30 cellular contexts compared by ENCODE assay signal in the genomic region with DNA sequence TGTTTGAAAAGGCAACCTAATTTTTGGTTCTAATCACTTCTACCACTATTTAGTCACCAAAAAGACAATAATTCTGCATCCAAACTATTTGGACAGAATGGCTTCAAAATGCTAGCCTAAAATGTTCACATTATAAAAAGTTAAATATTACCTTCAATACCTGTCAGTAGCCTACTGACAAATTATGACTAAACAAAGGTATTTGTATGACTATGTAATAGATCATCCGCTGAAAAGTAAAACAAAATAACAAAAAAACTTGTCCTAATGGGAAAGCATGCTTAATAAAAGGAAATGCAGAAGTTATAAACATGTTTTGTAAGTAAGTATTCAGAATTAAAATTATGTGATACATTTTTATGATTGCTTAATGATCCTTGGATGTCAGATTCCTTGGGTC.
"Had no signal": no experiment of that assay in that cellular context is flagged by ENCODE, and none has a peak within 500 bp of the region (broad histone marks: within the 10 kb centered on the region; RNA-seq: fewer than 3 reads in every experiment).

No MANE protein-coding gene starts in this region.

- FAIRE-seq: islet of Langerhans, kidney had no signal

- H3K27ac Mint-ChIP-seq: immature natural killer cell; mesothelial cell of epicardium; naive B cell; natural killer cell; nephron progenitor cell; neural progenitor cell; stimulated activated memory B cell treated with anti-CD40 and anti-IgM and Interleukin-4, amounts not matched to agents 10 μg/mL and 1 μg/mL and 100 μg/mL, for 72 hours; stimulated activated naive CD8-positive, alpha-beta T cell treated with anti-CD3 and anti-CD28 coated beads, Interleukin-15, amount 100 ng/mL, for 72 hours had no signal

- ATAC-seq: natural killer cell; psoas muscle; right lobe of liver; stimulated activated memory B cell treated with anti-CD40 and anti-IgM and Interleukin-4, amounts not matched to agents 10 μg/mL and 1 μg/mL and 100 μg/mL, for 72 hours; stimulated activated naive CD8-positive, alpha-beta T cell treated with anti-CD3 and anti-CD28 coated beads, Interleukin-15, amount 100 ng/mL, for 72 hours had no signal

- H3K4me3 Mint-ChIP-seq: immature natural killer cell; mesothelial cell of epicardium; naive B cell; natural killer cell; nephron progenitor cell; neural progenitor cell; stimulated activated memory B cell treated with anti-CD40 and anti-IgM and Interleukin-4, amounts not matched to agents 10 μg/mL and 1 μg/mL and 100 μg/mL, for 72 hours; stimulated activated naive CD8-positive, alpha-beta T cell treated with anti-CD3 and anti-CD28 coated beads, Interleukin-15, amount 100 ng/mL, for 72 hours had no signal

- H3K36me3 Mint-ChIP-seq: immature natural killer cell; mesothelial cell of epicardium; naive B cell; natural killer cell; neural progenitor cell; stimulated activated memory B cell treated with anti-CD40 and anti-IgM and Interleukin-4, amounts not matched to agents 10 μg/mL and 1 μg/mL and 100 μg/mL, for 72 hours had no signal

- DNase-seq: hypothalamus; immature natural killer cell; kidney; left ventricle myocardium inferior; mesendoderm; naive B cell; natural killer cell; nephron progenitor cell; occipital lobe; psoas muscle; right lobe of liver; stimulated activated CD4-positive, alpha-beta T cell treated with anti-CD3 and anti-CD28 coated beads, Interleukin-1b, Interleukin-23, amount 100 ng/mL, for 48 hours; stimulated activated CD4-positive, alpha-beta T cell treated with anti-CD3 and anti-CD28 coated beads, Interleukin-2, amount 100 ng/mL, for 48 hours; stimulated activated CD4-positive, alpha-beta T cell treated with anti-CD3 and anti-CD28 coated beads, Interleukin-4, amount 100 ng/mL, for 4 hours; stimulated activated CD8-positive, alpha-beta memory T cell treated with anti-CD3 and anti-CD28 coated beads, Interleukin-4, amount 100 ng/mL, for 48 hours; stimulated activated naive CD4-positive, alpha-beta T cell treated with Interleukin-2 at 50 U/mL for 16 hours; stimulated activated naive CD8-positive, alpha-beta T cell treated with anti-CD3 and anti-CD28 coated beads, Interleukin-15, amount 100 ng/mL, for 72 hours; testis; thyroid gland; transverse colon; upper lobe of left lung had no signal

- H3K27me3 Mint-ChIP-seq: stimulated activated memory B cell treated with anti-CD40 and anti-IgM and Interleukin-4, amounts not matched to agents 10 μg/mL and 1 μg/mL and 100 μg/mL, for 72 hours; stimulated activated naive CD8-positive, alpha-beta T cell treated with anti-CD3 and anti-CD28 coated beads, Interleukin-15, amount 100 ng/mL, for 72 hours had no signal

- H3K4me1 Mint-ChIP-seq: immature natural killer cell; natural killer cell; nephron progenitor cell; neural progenitor cell; stimulated activated memory B cell treated with anti-CD40 and anti-IgM and Interleukin-4, amounts not matched to agents 10 μg/mL and 1 μg/mL and 100 μg/mL, for 72 hours; stimulated activated naive CD8-positive, alpha-beta T cell treated with anti-CD3 and anti-CD28 coated beads, Interleukin-15, amount 100 ng/mL, for 72 hours had no signal

- H3K9me3 ChIP-seq: left ventricle myocardium inferior, neutrophil, psoas muscle, right atrium auricular region, right lobe of liver, testis, thyroid gland, transverse colon, upper lobe of left lung, vagina had no signal

- H3K4me3 ChIP-seq: left ventricle myocardium inferior, lung, neural progenitor cell, psoas muscle, right atrium auricular region, right lobe of liver, smooth muscle cell, testis, thyroid gland, transverse colon, upper lobe of left lung, vagina had no signal
